In the genomic region with DNA sequence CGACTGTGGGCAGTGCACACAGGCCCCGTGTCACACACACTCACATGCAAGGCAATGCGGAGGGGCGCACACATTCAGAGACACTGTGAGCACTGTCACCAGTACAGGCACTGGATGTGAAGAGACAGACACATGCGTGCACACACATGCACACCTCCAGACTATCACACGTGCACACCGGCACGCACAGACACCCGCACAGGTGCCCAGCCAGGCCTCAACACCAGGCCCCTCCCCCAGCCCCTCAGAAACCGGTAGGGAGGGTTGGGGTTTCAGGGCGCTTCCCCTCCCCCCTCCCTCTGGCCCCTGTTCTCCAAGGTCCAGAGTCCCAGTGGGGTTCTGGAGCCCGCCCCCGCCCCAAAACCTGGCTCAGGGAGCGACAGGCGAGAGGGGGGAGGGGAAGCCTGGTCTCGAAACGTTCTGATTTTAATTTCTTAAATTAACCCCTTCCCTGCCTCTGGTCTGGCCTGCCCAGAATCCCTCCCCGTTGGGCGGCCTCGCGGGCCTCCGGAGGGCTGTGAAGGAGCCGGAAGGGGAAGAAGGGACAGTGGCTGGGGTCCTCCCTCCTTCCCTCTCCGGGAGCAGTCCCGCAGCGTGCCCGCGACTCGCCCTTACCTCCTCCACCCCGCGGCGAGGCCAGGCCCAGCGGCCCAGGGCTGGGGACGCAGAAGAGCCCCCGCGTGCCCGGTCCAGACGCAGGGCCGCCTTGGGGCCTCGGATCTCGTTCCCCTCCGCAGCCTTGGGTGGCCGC, we compare ENCODE assay signal across 8 cellular contexts. TPM values are rescaled to one million over a fixed set of nuclear protein-coding genes. Genes with fewer than 3 reads are reported as not detected.
DNase-seq lines count a peak whose midpoint lies in the region; ATAC-seq and TF ChIP-seq lines count a peak whose summit lies in the region.

No MANE protein-coding gene starts in this region.

- CTCF ChIA-PET in CD4-positive, alpha-beta memory T cell (lab: Charles Lee; ENCODE audit: partially characterized antibody): no interaction called here
- CTCF ChIA-PET in activated CD8-positive, alpha-beta T cell treated with anti-CD3 and anti-CD28 coated beads for 36 hours (lab: Charles Lee): no interaction called here

- H3K27me3 ChIP-seq in CD4-positive, alpha-beta memory T cell (ENCODE audit: insufficient read depth, low read length): no peaks in the 10 kb centered on the region
- H3K27me3 ChIP-seq in foreskin keratinocyte (peaks cover 35% of the 10 kb centered on the region), psoas muscle (ENCODE audit: insufficient read depth in 3 of 3, low read length in 2 of 3) (peaks cover 0 to 27% (median 21%) of the 10 kb centered on the region in 3 donors)

- intact Hi-C loops in CD4-positive, alpha-beta memory T cell (cut with micrococcal nuclease): loop anchor here (1.0 to 2.0 kb wide), 2 partner anchors 15 to 49 kb away; a partner anchor contains a TSS
- intact Hi-C loops in activated CD8-positive, alpha-beta T cell treated with anti-CD3 and anti-CD28 coated beads for 36 hours (cut with micrococcal nuclease): no loop called here
- intact Hi-C loops in psoas muscle (cut with DNase I): no loop called here

- TF ChIP-seq CTCF in activated CD8-positive, alpha-beta T cell treated with anti-CD3 and anti-CD28 coated beads for 36 hours (IDR thresholded peaks at IDR 0.05): no peak
- TF ChIP-seq CTCF in foreskin keratinocyte (conservative IDR thresholded peaks at IDR 0.05): no peak
- TF ChIP-seq CTCF in psoas muscle (IDR thresholded peaks at IDR 0.05): no peak

- H3K36me3 ChIP-seq in CD4-positive, alpha-beta memory T cell (ENCODE audit: insufficient read depth, low read length): no peaks in the 10 kb centered on the region
- H3K36me3 ChIP-seq in psoas muscle (ENCODE audit: insufficient read depth in 1 of 2, low read depth in 1 of 2): no peaks in the 10 kb centered on the region

- H3K9me3 Mint-ChIP-seq in CD4-positive, alpha-beta memory T cell: no peaks in the 10 kb centered on the region
- no peaks in the 10 kb centered on the region for H3K9me3 Mint-ChIP-seq in activated CD8-positive, alpha-beta T cell treated with anti-CD3 and anti-CD28 coated beads for 36 hours

- no peak for DNase-seq in CD4-positive, alpha-beta memory T cell
- peak; percentile 63 for DNase-seq in activated CD8-positive, alpha-beta T cell treated with anti-CD3 and anti-CD28 coated beads for 36 hours
- DNase-seq in foreskin keratinocyte (no peak), psoas muscle (no peak), DMS79 (lab: John Stamatoyannopoulos, UW) (no peak)
- DNase-seq in central memory CD4-positive, alpha-beta T cell: no peak

- ATAC-seq in GM19438 (IDR thresholded peaks at IDR 0.05; ENCODE audit: low read depth, unreplicated experiment): peak; percentile 12
- peak; percentile 4 for ATAC-seq in HG03558 (IDR thresholded peaks at IDR 0.05; ENCODE audit: extremely low read depth, unreplicated experiment)
- ATAC-seq in activated CD8-positive, alpha-beta T cell treated with anti-CD3 and anti-CD28 coated beads for 36 hours: peak; percentile 17
- ATAC-seq in foreskin keratinocyte: peak; percentile 45
- ATAC-seq in psoas muscle: peak in 1 of 4 donors; percentile 24

- H3K27ac Mint-ChIP-seq in CD4-positive, alpha-beta memory T cell: peak overlapping the region in 5 of 7 donors; percentile 14 to 70 (median 60)
- H3K27ac Mint-ChIP-seq in activated CD8-positive, alpha-beta T cell treated with anti-CD3 and anti-CD28 coated beads for 36 hours: peak overlapping the region; percentile 84

- H3K4me1 ChIP-seq in CD4-positive, alpha-beta memory T cell (ENCODE audit: insufficient read depth, low read length): peaks cover 19% of the 10 kb centered on the region
- H3K4me1 ChIP-seq in foreskin keratinocyte (no peaks in the 10 kb centered on the region), psoas muscle (no peaks in the 10 kb centered on the region)

- POLR2A ChIA-PET in CD4-positive, alpha-beta memory T cell (lab: Charles Lee; ENCODE audit: partially characterized antibody): interaction anchor here (1.2 to 2.2 kb wide), 4 partner anchors 9 to 71 kb away, joined by 4 to 16 read pairs (median 6); a partner anchor contains a TSS
- POLR2A ChIA-PET in activated CD8-positive, alpha-beta T cell treated with anti-CD3 and anti-CD28 coated beads for 36 hours (lab: Charles Lee): interaction anchor here (0.8 to 2.2 kb wide), 3 partner anchors 45 to 102 kb away, joined by 3 to 11 read pairs (median 5); a partner anchor contains a TSS

- peak overlapping the region; percentile 79 to 89 (median 85) for H3K4me3 Mint-ChIP-seq in CD4-positive, alpha-beta memory T cell
- H3K4me3 Mint-ChIP-seq in activated CD8-positive, alpha-beta T cell treated with anti-CD3 and anti-CD28 coated beads for 36 hours: peak overlapping the region; percentile 90

- H3K36me3 Mint-ChIP-seq in CD4-positive, alpha-beta memory T cell: peaks cover 0 to 3% of the 10 kb centered on the region in 2 donors
- peaks cover 29% of the 10 kb centered on the region for H3K36me3 Mint-ChIP-seq in activated CD8-positive, alpha-beta T cell treated with anti-CD3 and anti-CD28 coated beads for 36 hours (ENCODE audit: low read depth)

- H3K27ac ChIP-seq in CD4-positive, alpha-beta memory T cell (ENCODE audit: low read depth, low read length): peak overlapping the region; percentile 27
- peak overlapping the region; percentile 53 for H3K27ac ChIP-seq in foreskin keratinocyte
- H3K27ac ChIP-seq in psoas muscle: no peak overlapping the region

- no peaks in the 10 kb centered on the region for H3K9me3 ChIP-seq in CD4-positive, alpha-beta memory T cell (ENCODE audit: control insufficient read depth in 1 of 2, low read length in 2 of 2)
- H3K9me3 ChIP-seq in psoas muscle: no peaks in the 10 kb centered on the region

- H3K4me3 ChIP-seq in CD4-positive, alpha-beta memory T cell (ENCODE audit: low read length in 2 of 2): peak overlapping the region; percentile 32 to 62
- H3K4me3 ChIP-seq in psoas muscle: peak overlapping the region; percentile 71

- H3K27me3 Mint-ChIP-seq in CD4-positive, alpha-beta memory T cell: peaks cover 4 to 9% of the 10 kb centered on the region in 2 donors
- H3K27me3 Mint-ChIP-seq in activated CD8-positive, alpha-beta T cell treated with anti-CD3 and anti-CD28 coated beads for 36 hours: no peaks in the 10 kb centered on the region

- peaks cover 7 to 25% (median 17%) of the 10 kb centered on the region in 4 donors for H3K4me1 Mint-ChIP-seq in CD4-positive, alpha-beta memory T cell
- H3K4me1 Mint-ChIP-seq in activated CD8-positive, alpha-beta T cell treated with anti-CD3 and anti-CD28 coated beads for 36 hours (ENCODE audit: low read depth): peaks cover 28% of the 10 kb centered on the region

- WGBS in psoas muscle, 3 donors: 4 to 6% (median 6%) methylated on average over 27 to 43 of the region's 43 CpGs

RNA-seq across cellular contexts. Expression of a gene that starts 0.6 kb away (rescaled TPM):
- total RNA-seq in CD4-positive, alpha-beta memory T cell: 10 to 100 TPM in 1 of 2 experiments, 1 to 10 TPM in 1; 9.8 to 11.4 TPM
- 1 to 10 TPM in 1 of 2 donors, not detected in 1; 1.6 TPM for polyA plus RNA-seq in CD4-positive, alpha-beta memory T cell
- total RNA-seq in activated CD8-positive, alpha-beta T cell treated with anti-CD3 and anti-CD28 coated beads for 36 hours: 10 to 100 TPM; 41.5 to 42.0 TPM
- total RNA-seq in foreskin keratinocyte (4.0 and 5.0 TPM in 2 replicates), psoas muscle (under 1 TPM; 0.15 to 0.46 (median 0.23) TPM)
- polyA plus RNA-seq in foreskin keratinocyte (2.6 and 2.7 TPM in 2 replicates), psoas muscle (under 1 TPM; 0.03 to 0.09 (median 0.07) TPM)

RNA-seq across cellular contexts. Expression of a gene that starts 9.6 kb away (rescaled TPM):
- total RNA-seq in CD4-positive, alpha-beta memory T cell: not detected
- polyA plus RNA-seq in CD4-positive, alpha-beta memory T cell: not detected
- under 1 TPM; 0.11 to 0.29 TPM for total RNA-seq in activated CD8-positive, alpha-beta T cell treated with anti-CD3 and anti-CD28 coated beads for 36 hours
- total RNA-seq in foreskin keratinocyte (not detected in 2 replicates), psoas muscle (not detected)
- polyA plus RNA-seq in foreskin keratinocyte (not detected in 2 replicates), psoas muscle (not detected)

RNA-seq across cellular contexts. Expression of a gene that starts 49.6 kb away (rescaled TPM):
- 100 to 1,000 TPM; 187 to 188 TPM for total RNA-seq in CD4-positive, alpha-beta memory T cell
- 100 to 1,000 TPM; 239 to 400 TPM for polyA plus RNA-seq in CD4-positive, alpha-beta memory T cell
- 100 to 1,000 TPM; 628 to 660 TPM for total RNA-seq in activated CD8-positive, alpha-beta T cell treated with anti-CD3 and anti-CD28 coated beads for 36 hours
- 310 and 387 TPM in 2 replicates for total RNA-seq in foreskin keratinocyte
- 322 and 371 TPM in 2 replicates for polyA plus RNA-seq in foreskin keratinocyte
- total RNA-seq in psoas muscle: 100 to 1,000 TPM; 249 to 280 (median 268) TPM
- 100 to 1,000 TPM; 255 to 316 (median 288) TPM for polyA plus RNA-seq in psoas muscle

RNA-seq across cellular contexts. Expression of a gene that starts 50.7 kb away (rescaled TPM):
- 1 to 10 TPM; 7.0 to 7.4 TPM for total RNA-seq in CD4-positive, alpha-beta memory T cell
- 10 to 100 TPM; 20.5 to 41.5 TPM for polyA plus RNA-seq in CD4-positive, alpha-beta memory T cell
- total RNA-seq in activated CD8-positive, alpha-beta T cell treated with anti-CD3 and anti-CD28 coated beads for 36 hours: 10 to 100 TPM; 12.4 to 16.2 TPM
- total RNA-seq in foreskin keratinocyte: 17.2 and 18.6 TPM in 2 replicates
- 22.0 and 25.8 TPM in 2 replicates for polyA plus RNA-seq in foreskin keratinocyte
- 10 to 100 TPM; 53.6 to 98.3 (median 63.7) TPM for total RNA-seq in psoas muscle
- 100 to 1,000 TPM in 1 of 3 donors, 10 to 100 TPM in 2; 87.6 to 118 (median 99.9) TPM for polyA plus RNA-seq in psoas muscle
